ENCODE assay signal across 15 cellular contexts in genomic region chr10:131774618-131775443, GRCh38.
"Had no signal": no experiment of that assay in that cellular context is flagged by ENCODE, and none has a peak within 500 bp of the region (broad histone marks: within the 10 kb centered on the region; RNA-seq: fewer than 3 reads in every experiment).

No MANE protein-coding gene starts in this region.

- H3K27ac Mint-ChIP-seq: activated CD8-positive, alpha-beta T cell treated with anti-CD3 and anti-CD28 coated beads for 36 hours; activated T-cell treated with anti-CD3 and anti-CD28 coated beads, Interleukin-2, amount 50 U/mL, for 72 hours; T-helper 17 cell had no signal

- DNase-seq: activated CD4-positive, alpha-beta T cell treated with anti-CD3 and anti-CD28 coated beads for 48 hours; activated CD8-positive, alpha-beta T cell treated with anti-CD3 and anti-CD28 coated beads for 36 hours; activated T-cell treated with anti-CD3 and anti-CD28 coated beads, Interleukin-2, amount 50 U/mL, for 72 hours; cerebellar nuclear complex; dermis blood vessel endothelial cell; erythroblast; gastrocnemius medialis; mesenchymal stem cell; right cardiac atrium; spleen; T-helper 17 cell; tibial artery; uterus had no signal

- H3K4me1 Mint-ChIP-seq: T-helper 17 cell had no signal

- H3K27me3 Mint-ChIP-seq: activated CD8-positive, alpha-beta T cell treated with anti-CD3 and anti-CD28 coated beads for 36 hours had no signal

- H3K27me3 ChIP-seq: neutrophil, uterus had no signal

- ATAC-seq: activated CD8-positive, alpha-beta T cell treated with anti-CD3 and anti-CD28 coated beads for 36 hours; activated T-cell treated with anti-CD3 and anti-CD28 coated beads, Interleukin-2, amount 50 U/mL, for 72 hours; gastrocnemius medialis; right cardiac atrium; T-helper 17 cell had no signal

- H3K4me3 ChIP-seq: breast epithelium, gastrocnemius medialis, spleen, tibial artery, uterus had no signal

- H3K4me1 ChIP-seq: breast epithelium, gastrocnemius medialis, spleen, tibial artery, uterus had no signal

- H3K36me3 ChIP-seq: breast epithelium, gastrocnemius medialis, neutrophil, spleen, tibial artery, uterus had no signal

- H3K4me3 Mint-ChIP-seq: activated CD8-positive, alpha-beta T cell treated with anti-CD3 and anti-CD28 coated beads for 36 hours; activated T-cell treated with anti-CD3 and anti-CD28 coated beads, Interleukin-2, amount 50 U/mL, for 72 hours; T-helper 17 cell had no signal

- H3K27ac ChIP-seq: breast epithelium, gastrocnemius medialis, neutrophil, spleen, tibial artery, uterus had no signal
